In the genomic region with DNA sequence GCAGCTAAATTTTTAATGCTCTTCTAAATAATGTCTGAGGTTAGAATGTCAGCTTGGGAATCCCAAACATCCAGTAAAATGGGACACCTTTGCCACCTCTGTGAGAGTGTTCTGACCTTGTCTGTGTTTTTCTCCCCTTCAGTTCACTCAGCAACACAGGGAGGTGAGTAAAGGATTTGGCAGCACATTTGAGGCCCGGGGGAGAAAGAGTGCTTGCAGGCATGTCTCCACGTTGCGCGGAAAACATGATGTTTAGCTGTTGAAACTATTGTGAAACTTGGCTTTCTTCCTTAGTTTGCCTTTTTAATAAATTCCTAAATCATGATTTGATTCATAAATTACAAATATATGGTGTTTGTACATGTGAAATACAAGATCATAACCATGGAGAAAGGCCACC, we compare ENCODE assay signal across 19 cellular contexts.
A peak's percentile ranks its signal among the peaks of the same experiment; 100 is the strongest.
DNase-seq lines count a peak whose midpoint lies in the region; ATAC-seq and TF ChIP-seq lines count a peak whose summit lies in the region.
"Had no signal": no experiment of that assay in that cellular context is flagged by ENCODE, and none has a peak within 500 bp of the region (broad histone marks: within the 10 kb centered on the region; RNA-seq: fewer than 3 reads in every experiment).

No MANE protein-coding gene starts in this region.

- no peak overlapping the region for H3K4me3 Mint-ChIP-seq in type B pancreatic cell
- H3K4me3 Mint-ChIP-seq: activated naive CD4-positive, alpha-beta T cell treated with anti-CD3 and anti-CD28 coated beads, Interleukin-2, amount 10 ng/mL, durations not matched to agents 7 days and 5 days had no signal

- in situ Hi-C loops in GM13977 (cut with MboI; ENCODE audit: low pct_unique_long_range_greater_than_20kb, low sequenced_read_pairs, unreplicated experiment), result no loop called here

- peaks cover 15% of the 10 kb centered on the region for H3K4me1 Mint-ChIP-seq in type B pancreatic cell (ENCODE audit: unreplicated experiment)
- H3K4me1 Mint-ChIP-seq: activated naive CD4-positive, alpha-beta T cell treated with anti-CD3 and anti-CD28 coated beads, Interleukin-2, amount 10 ng/mL, durations not matched to agents 7 days and 5 days had no signal

- H3K4me3 ChIP-seq in fibroblast of mammary gland (ENCODE audit: control insufficient read depth, low read depth, low read length) (no peak overlapping the region), lung (no peak overlapping the region)
- H3K4me3 ChIP-seq: SJCRH30 had no signal

- H3K4me1 ChIP-seq in lung (ENCODE audit: control insufficient read depth in 2 of 2, insufficient read depth in 2 of 2, low read length in 2 of 2), result peaks cover 0 to 1% of the 10 kb centered on the region in 2 donors
- H3K4me1 ChIP-seq: SJCRH30 had no signal

- no peak for ATAC-seq in lung (ENCODE audit: insufficient read depth, low FRiP score)
- ATAC-seq in GM21515 (IDR thresholded peaks at IDR 0.05; ENCODE audit: unreplicated experiment), result no peak

- H3K9me3 Mint-ChIP-seq in type B pancreatic cell, result peaks cover 10% of the 10 kb centered on the region

- H3K36me3 ChIP-seq in lung (ENCODE audit: control insufficient read depth in 2 of 2, insufficient read depth in 2 of 2, low read length in 2 of 2), result no peaks in the 10 kb centered on the region
- H3K36me3 ChIP-seq: BE2C, SJCRH30 had no signal

- H3K27ac Mint-ChIP-seq in type B pancreatic cell, result no peak overlapping the region
- H3K27ac Mint-ChIP-seq: activated naive CD4-positive, alpha-beta T cell treated with anti-CD3 and anti-CD28 coated beads, Interleukin-2, amount 10 ng/mL, durations not matched to agents 7 days and 5 days had no signal

- DNase-seq in RWPE1 (ENCODE audit: low spot score), result peak; percentile 55
- DNase-seq in fibroblast of mammary gland (ENCODE audit: low read depth), result peak; percentile 53
- peak; percentile 40 for DNase-seq in lung (ENCODE audit: low spot score)
- peak; percentile 33 for DNase-seq in stromal cell of bone marrow (ENCODE audit: low read depth)
- no peak for DNase-seq in GM13977 (ENCODE audit: low spot score)
- no peak for DNase-seq in cerebellum (ENCODE audit: low spot score)
- no peak for DNase-seq in type B pancreatic cell (ENCODE audit: extremely low spot score, unreplicated experiment)
- DNase-seq: activated CD8-positive, alpha-beta memory T cell treated with anti-CD3 and anti-CD28 coated beads, Interleukin-2, amount 50 U/mL, for 4 hours; activated naive CD4-positive, alpha-beta T cell treated with anti-CD3 and anti-CD28 coated beads, Interleukin-2, amount 10 ng/mL, durations not matched to agents 7 days and 5 days; BE2C; caudate nucleus; DMS153; effector CD8-positive, alpha-beta T cell; glutamatergic neuron; islet precursor cell; posterior cingulate gyrus; SJCRH30; T-helper 9 cell had no signal

- no peaks in the 10 kb centered on the region for H3K27me3 ChIP-seq in lung (ENCODE audit: control insufficient read depth, insufficient read depth)
- H3K27me3 ChIP-seq: BE2C, SJCRH30 had no signal

- CTCF ChIA-PET in RWPE1 (lab: Yijun Ruan, JAX), result no interaction called here

- H3K36me3 Mint-ChIP-seq in type B pancreatic cell, result no peaks in the 10 kb centered on the region
- H3K36me3 Mint-ChIP-seq: activated naive CD4-positive, alpha-beta T cell treated with anti-CD3 and anti-CD28 coated beads, Interleukin-2, amount 10 ng/mL, durations not matched to agents 7 days and 5 days had no signal

- POLR2A ChIA-PET in RWPE1 (lab: Yijun Ruan, JAX; ENCODE audit: low non-redundant PET), result no interaction called here

- TF ChIP-seq CTCF in RWPE1 (conservative IDR thresholded peaks at IDR 0.05; ENCODE audit: low read depth), result no peak
- no peak for TF ChIP-seq CTCF in fibroblast of mammary gland (conservative IDR thresholded peaks at IDR 0.05; ENCODE audit: control insufficient read depth, insufficient read depth, low read depth, low read length)
- TF ChIP-seq CTCF in lung (IDR thresholded peaks at IDR 0.05; ENCODE audit: control extremely low read depth, extremely low read depth), result no peak
- no peak for TF ChIP-seq CTCF in GM13977 (IDR thresholded peaks at IDR 0.05; ENCODE audit: extremely low read depth, insufficient read depth, missing control alignments)
- no peak for TF ChIP-seq CTCF in type B pancreatic cell (conservative IDR thresholded peaks at IDR 0.05)

- no peak overlapping the region for H3K27ac ChIP-seq in RWPE1
- H3K27ac ChIP-seq in lung (ENCODE audit: low read depth in 1 of 2, low read length in 1 of 2), result no peak overlapping the region
- H3K27ac ChIP-seq: SJCRH30 had no signal

- 37 to 59% methylated on average over 4 of the region's 4 CpGs for WGBS in lung, 2 donors

- peaks cover 0 to 1% of the 10 kb centered on the region in 2 donors for H3K9me3 ChIP-seq in lung (ENCODE audit: control insufficient read depth in 2 of 2, insufficient read depth in 1 of 2, low read length in 1 of 2)
- H3K9me3 ChIP-seq: BE2C, SJCRH30 had no signal

- no peaks in the 10 kb centered on the region for H3K27me3 Mint-ChIP-seq in type B pancreatic cell
- H3K27me3 Mint-ChIP-seq: activated naive CD4-positive, alpha-beta T cell treated with anti-CD3 and anti-CD28 coated beads, Interleukin-2, amount 10 ng/mL, durations not matched to agents 7 days and 5 days had no signal

Comparison
In these comparisons a context has a peak if more than half of its experiments do, and no peak if none do; other contexts are left out.
1. DNase-seq: peak in RWPE1 (single experiment), fibroblast of mammary gland (single experiment), lung (single experiment) and stromal cell of bone marrow (single experiment); none in GM13977 (single experiment), cerebellum (single experiment) and type B pancreatic cell (single experiment).